ENCODE assay signal across 8 cellular contexts in genomic region chr6:139374357-139375238, GRCh38. TPM values are rescaled to one million over a fixed set of nuclear protein-coding genes. Genes with fewer than 3 reads are reported as not detected.
A peak's percentile ranks its signal among the peaks of the same experiment; 100 is the strongest.
DNase-seq lines count a peak whose midpoint lies in the region; ATAC-seq and TF ChIP-seq lines count a peak whose summit lies in the region.

A gene with protein sequence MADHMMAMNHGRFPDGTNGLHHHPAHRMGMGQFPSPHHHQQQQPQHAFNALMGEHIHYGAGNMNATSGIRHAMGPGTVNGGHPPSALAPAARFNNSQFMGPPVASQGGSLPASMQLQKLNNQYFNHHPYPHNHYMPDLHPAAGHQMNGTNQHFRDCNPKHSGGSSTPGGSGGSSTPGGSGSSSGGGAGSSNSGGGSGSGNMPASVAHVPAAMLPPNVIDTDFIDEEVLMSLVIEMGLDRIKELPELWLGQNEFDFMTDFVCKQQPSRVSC (minus strand): TSS chr6:139374648. CDS start chr6:139373944, 704 bp downstream.

- BruUV-seq in Panc1 (replicated peaks; lab: Mats Ljungman, UMichigan) = no TSS peak

- H3K27me3 Mint-ChIP-seq in activated T-cell treated with anti-CD3 and anti-CD28 coated beads, Interleukin-2, amount 50 U/mL, for 4 hours (ENCODE audit: low read depth) = no peaks in the 10 kb centered on the region

- intact Hi-C loops in Panc1 (cut with micrococcal nuclease; ENCODE audit: unreplicated experiment) = loop anchor here (5.0 to 10.0 kb wide), 5 partner anchors 160 to 610 kb away; no protein-coding TSS in a partner anchor

- peak; percentile 68 for ATAC-seq in GM21619 (IDR thresholded peaks at IDR 0.05; ENCODE audit: unreplicated experiment)
- peak; percentile 77 for ATAC-seq in Panc1
- ATAC-seq in activated T-cell treated with anti-CD3 and anti-CD28 coated beads, Interleukin-2, amount 50 U/mL, for 4 hours = peak; percentile 70 to 74
- peak; percentile 88 for ATAC-seq in esophagus mucosa

- H3K4me1 ChIP-seq in Panc1 (ENCODE audit: control insufficient read depth, insufficient read depth, low read length) = peaks cover 36% of the 10 kb centered on the region

- no peaks in the 10 kb centered on the region for H3K27me3 ChIP-seq in Panc1 (ENCODE audit: control insufficient read depth, insufficient read depth, low read length)

- CTCF ChIA-PET in Panc1 (lab: Charles Lee) = interaction anchor here (0.6 to 1.7 kb wide), 5 partner anchors 10 to 508 kb away, joined by 3 to 4 read pairs (median 3); no protein-coding TSS in a partner anchor

- H3K9me3 Mint-ChIP-seq in activated T-cell treated with anti-CD3 and anti-CD28 coated beads, Interleukin-2, amount 50 U/mL, for 4 hours = no peaks in the 10 kb centered on the region

- in situ Hi-C loops in Panc1 (cut with HindIII; ENCODE audit: low pct_unique_long_range_greater_than_20kb, low sequenced_read_pairs) = no loop called here

- TF ChIP-seq CTCF in Panc1 (IDR thresholded peaks at IDR 0.05) = no peak

- DNase-seq in DMS153 treated with DMSO at 0.1 percent for 48 hours (lab: John Stamatoyannopoulos, UW; ENCODE audit: unreplicated experiment) (peak; percentile 97), Panc1 (ENCODE audit: low read depth, low spot score) (peak; percentile 76), myocyte (ENCODE audit: low read depth) (peak; percentile 97)
- peak; percentile 90 for DNase-seq in Jurkat, Clone E6-1 (ENCODE audit: low read depth, low spot score)
- peak; percentile 91 for DNase-seq in activated T-cell treated with anti-CD3 and anti-CD28 coated beads, Interleukin-2, amount 50 U/mL, for 4 hours
- peak; percentile 83 to 84 for DNase-seq in stimulated activated CD8-positive, alpha-beta memory T cell treated with anti-CD3 and anti-CD28 coated beads, Interleukin-7, amount 100 ng/mL, for 4 hours (ENCODE audit: low read depth in 2 of 2)

- POLR2A ChIA-PET in Panc1 (lab: Charles Lee) = interaction anchor here (0.5 to 2.4 kb wide), 22 partner anchors 9 to 669 kb away, joined by 3 to 23 read pairs (median 4); no protein-coding TSS in a partner anchor

- no peaks in the 10 kb centered on the region for H3K9me3 ChIP-seq in Panc1 (ENCODE audit: control insufficient read depth, insufficient read depth, low read depth, low read length)

- H3K27ac ChIP-seq in Panc1 (ENCODE audit: low read length) = peak within 1 kb of the TSS; percentile 99

- peaks cover 14% of the 10 kb centered on the region for H3K36me3 ChIP-seq in Panc1 (ENCODE audit: control insufficient read depth, insufficient read depth, low read length)

- H3K4me1 Mint-ChIP-seq in activated T-cell treated with anti-CD3 and anti-CD28 coated beads, Interleukin-2, amount 50 U/mL, for 4 hours (ENCODE audit: low read depth) = peaks cover 45% of the 10 kb centered on the region

- H3K36me3 Mint-ChIP-seq in activated T-cell treated with anti-CD3 and anti-CD28 coated beads, Interleukin-2, amount 50 U/mL, for 4 hours (ENCODE audit: insufficient read depth) = peaks cover 9% of the 10 kb centered on the region

- H3K4me3 ChIP-seq in Jurkat, Clone E6-1 (ENCODE audit: low read length) = peak within 1 kb of the TSS; percentile 84
- H3K4me3 ChIP-seq in Panc1 (ENCODE audit: low read depth in 2 of 2, low read length in 2 of 2) = peak within 1 kb of the TSS; percentile 88 to 97

- H3K4me3 Mint-ChIP-seq in activated T-cell treated with anti-CD3 and anti-CD28 coated beads, Interleukin-2, amount 50 U/mL, for 4 hours = peak within 1 kb of the TSS; percentile 97

RNA-seq across cellular contexts. Expression of the gene that starts here (rescaled TPM):
- 16.4 TPM for polyA plus RNA-seq in Jurkat, Clone E6-1 (2012; ENCODE audit: insufficient read depth, insufficient read length)
- total RNA-seq in Panc1 (2021; ENCODE audit: unreplicated experiment) = 210 TPM
- polyA plus RNA-seq in Panc1 (2012; ENCODE audit: insufficient read length) = 385 TPM
- 10 to 100 TPM; 35.3 to 61.8 (median 54.1) TPM for total RNA-seq in activated T-cell treated with anti-CD3 and anti-CD28 coated beads, Interleukin-2, amount 50 U/mL, for 4 hours
- 27.3 TPM for total RNA-seq in esophagus mucosa
- total RNA-seq in myocyte = 201 and 218 TPM in 2 replicates
- 129 TPM for polyA plus RNA-seq in myocyte (2012)

Comparison
In these comparisons a context has a peak if more than half of its experiments do, and no peak if none do; other contexts are left out.
1. Peak in every context shown above with its lines: DNase-seq, ATAC-seq, H3K4me3 ChIP-seq and H3K27ac ChIP-seq.